6 cellular contexts compared by ENCODE assay signal in the genomic region with DNA sequence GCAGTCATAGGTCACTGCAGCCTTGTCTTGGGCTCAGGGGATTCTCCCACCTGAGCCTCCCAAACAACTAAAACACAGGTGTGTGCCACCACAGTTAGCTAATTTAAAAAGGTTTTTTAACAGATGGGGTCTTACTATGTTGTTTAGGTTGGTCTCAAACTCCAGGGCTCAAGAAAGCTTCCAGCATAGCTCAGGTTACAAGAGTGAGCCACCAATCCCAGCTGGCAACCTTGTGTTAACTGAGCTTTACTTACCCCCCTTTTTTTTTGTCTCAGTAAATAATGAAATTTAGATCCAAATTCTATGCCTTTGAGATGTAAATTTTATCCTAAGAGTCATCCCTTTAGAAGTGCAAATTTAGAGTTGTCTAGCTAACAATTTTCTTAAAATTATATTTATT.
"Had no signal": no experiment of that assay in that cellular context is flagged by ENCODE, and none has a peak within 500 bp of the region (broad histone marks: within the 10 kb centered on the region; RNA-seq: fewer than 3 reads in every experiment).

No MANE protein-coding gene starts in this region.

- ATAC-seq: K562 had no signal

- H3K4me3 ChIP-seq: K562 had no signal

- DNase-seq: GOT3, H7, HCEC 1CT, IMR-90, KG1 had no signal
